Comparison of ENCODE assay signal across 17 cellular contexts in the genomic region with DNA sequence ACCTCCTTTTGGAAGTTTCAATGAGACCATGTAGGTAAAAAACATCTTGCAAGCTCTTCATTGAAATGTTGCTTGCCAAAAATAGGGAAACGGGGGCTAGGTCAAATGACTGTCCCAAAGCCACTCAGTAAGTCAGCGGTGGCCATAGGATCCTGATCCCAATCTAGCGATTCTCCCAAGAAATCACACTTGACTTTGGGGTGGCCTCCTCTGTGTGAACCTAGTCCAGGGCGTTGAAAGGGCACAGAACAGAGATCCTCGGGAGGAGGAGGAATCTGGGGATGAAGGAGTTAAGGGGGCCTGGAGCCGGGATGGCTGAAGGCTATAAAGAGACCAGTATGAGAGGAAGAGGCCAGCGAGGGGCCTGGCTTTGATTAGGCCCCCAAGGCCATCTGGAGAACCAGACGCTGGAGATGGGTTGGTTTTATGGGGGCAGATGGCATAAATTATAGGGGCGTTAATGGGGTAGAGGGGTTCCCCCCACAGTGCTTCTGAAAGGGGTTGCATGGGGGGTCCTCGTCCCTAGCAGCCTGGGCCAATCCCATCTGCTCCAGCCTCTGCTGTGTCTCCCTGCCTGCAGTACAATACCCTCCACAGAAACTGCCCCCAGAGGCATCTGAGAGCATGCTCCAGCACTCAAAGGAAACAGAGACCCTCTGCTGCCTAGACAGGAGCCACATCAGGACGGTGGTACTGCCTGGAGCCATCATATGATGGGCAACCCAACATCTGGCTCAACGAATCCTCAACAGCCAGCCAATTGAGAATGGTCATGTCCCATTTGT. TPM values are rescaled to one million over a fixed set of nuclear protein-coding genes. Genes with fewer than 3 reads are reported as not detected.
DNase-seq lines count a peak whose midpoint lies in the region; ATAC-seq, FAIRE-seq and TF ChIP-seq lines count a peak whose summit lies in the region.
"Had no signal": no experiment of that assay in that cellular context is flagged by ENCODE, and none has a peak within 500 bp of the region (broad histone marks: within the 10 kb centered on the region; RNA-seq: fewer than 3 reads in every experiment).

No MANE protein-coding gene starts in this region.

- TF ChIP-seq CTCF in SK-N-SH (IDR thresholded peaks at IDR 0.05) = no peak
- no peak for TF ChIP-seq CTCF in transverse colon (IDR thresholded peaks at IDR 0.05)

- no peak overlapping the region for H2AFZ ChIP-seq in SK-N-SH (ENCODE audit: low read depth)

- CTCF ChIA-PET in SK-N-SH (lab: Yijun Ruan, JAX) = interaction anchor here (0.7 to 12.7 kb wide), 17 partner anchors 9 to 161 kb away, joined by 3 to 400 read pairs (median 8); partner anchors contain the start of gene TRIM29

- peaks cover 25% of the 10 kb centered on the region; the same call in 1 of the 2 replicates for H3K27me3 ChIP-seq in SK-N-SH (ENCODE audit: insufficient read depth)
- H3K27me3 ChIP-seq in transverse colon = peaks cover 22% of the 10 kb centered on the region
- H3K27me3 ChIP-seq: right lobe of liver, uterus had no signal

- in situ Hi-C loops in G401 (cut with HindIII; ENCODE audit: low sequenced_read_pairs) (no loop called here), transverse colon (cut with MboI; ENCODE audit: low pct_ligation_motif_present in 1 of 4, low pct_unique_long_range_greater_than_20kb in 1 of 4, low sequenced_read_pairs in 3 of 4) (loop anchor here (5.0 to 10.0 kb wide), 5 partner anchors 52 to 129 kb away; no protein-coding TSS in a partner anchor)

- H3K9me2 ChIP-seq in SK-N-SH = no peaks in the 10 kb centered on the region

- H3K27ac ChIP-seq in SK-N-SH (ENCODE audit: low read depth in 2 of 2, low read length in 1 of 2) (no peak overlapping the region), transverse colon (no peak overlapping the region)
- H3K27ac ChIP-seq: colonic mucosa, right lobe of liver, SK-N-MC, uterus had no signal

- H3K36me3 ChIP-seq in SK-N-SH (replicated peaks in 1 of 2; ENCODE audit: control insufficient read depth in 1 of 2, insufficient read depth in 2 of 2, low read length in 1 of 2) = no peaks in the 10 kb centered on the region
- H3K36me3 ChIP-seq in transverse colon = no peaks in the 10 kb centered on the region
- H3K36me3 ChIP-seq: colonic mucosa, right lobe of liver, uterus had no signal

- no peaks in the 10 kb centered on the region for H3F3A ChIP-seq in SK-N-SH (replicated peaks; ENCODE audit: insufficient read depth)

- H3K9ac ChIP-seq in SK-N-SH = no peak overlapping the region

- FAIRE-seq in GM19239 (lab: Jason Lieb, UNC) = no peak

- POLR2A ChIA-PET in SK-N-SH (lab: Yijun Ruan, JAX) = no interaction called here

- DNase-seq in AG20443 (ENCODE audit: low spot score) (peak; percentile 5), CD1c-positive myeloid dendritic cell (ENCODE audit: extremely low spot score) (peak; percentile 5), SK-N-SH (peak; percentile 60), mucosa of gallbladder (ENCODE audit: low spot score) (peak; percentile 9), GM19239 (ENCODE audit: insufficient read length, low spot score) (no peak), G401 (ENCODE audit: low spot score) (no peak), transverse colon (no peak)
- DNase-seq: T-helper 17 cell had no signal

- H3K9me3 ChIP-seq in SK-N-SH = no peaks in the 10 kb centered on the region
- no peaks in the 10 kb centered on the region for H3K9me3 ChIP-seq in transverse colon
- H3K9me3 ChIP-seq: colonic mucosa, mucosa of descending colon, right lobe of liver, uterus had no signal

- TF ChIP-seq EP300 in SK-N-SH (IDR thresholded peaks at IDR 0.05; ENCODE audit: borderline replicate concordance in 1 of 2, low read depth in 1 of 2, low read length in 1 of 2) (peak in 1 of 2 experiments; percentile 65; a peak in 1 of 4 replicates), transverse colon (IDR thresholded peaks at IDR 0.05; ENCODE audit: low read depth) (no peak)

- TF ChIP-seq RAD21 in SK-N-SH (IDR thresholded peaks at IDR 0.05; ENCODE audit: low read length) = peak; percentile 14; the same call in 1 of the 2 replicates

- H4K20me1 ChIP-seq in SK-N-SH (ENCODE audit: insufficient read depth) = no peaks in the 10 kb centered on the region

- H3K4me1 ChIP-seq in SK-N-SH (ENCODE audit: control insufficient read depth in 1 of 2, insufficient read depth in 2 of 2, low read depth in 1 of 2, low read length in 1 of 2) = peaks cover 0 to 15% of the 10 kb centered on the region in 2 experiments; a peak in 1 of 4 replicates
- H3K4me1 ChIP-seq in transverse colon = peaks cover 6 to 22% (median 17%) of the 10 kb centered on the region in 4 donors
- H3K4me1 ChIP-seq: uterus had no signal

- 41% methylated on average over 9 of the region's 12 CpGs for WGBS in SK-N-SH (ENCODE audit: low lambda C conversion rate)
- 67 to 72% methylated on average over 3 to 11 of the region's 12 CpGs for WGBS in transverse colon (ENCODE audit: low coverage in 1 of 2), 2 donors

- no peaks in the 10 kb centered on the region for H3K79me2 ChIP-seq in SK-N-SH (ENCODE audit: insufficient read depth)

- intact Hi-C loops in transverse colon (cut with DNase I; ENCODE audit: low total_unique reads) = loop anchor here (2.0 to 5.0 kb wide), 2 partner anchors 58 to 129 kb away; no protein-coding TSS in a partner anchor

- no peak overlapping the region for H3K4me2 ChIP-seq in SK-N-SH

- no peak for TF ChIP-seq POLR2A in transverse colon (IDR thresholded peaks at IDR 0.05)

- ATAC-seq in GM21723 (IDR thresholded peaks at IDR 0.05; ENCODE audit: unreplicated experiment) = no peak

- H3K4me3 ChIP-seq in SK-N-SH (ENCODE audit: low read depth in 2 of 2, low read length in 1 of 2) (no peak overlapping the region), transverse colon (no peak overlapping the region)
- H3K4me3 ChIP-seq: colonic mucosa, lung, mucosa of descending colon, right lobe of liver, SK-N-MC, uterus had no signal

TF ChIP-seq in SK-N-SH, 30 proteins besides CTCF, POLR2A, EP300 and RAD21:
- TF ChIP-seq YY1 (IDR thresholded peaks at IDR 0.05; ENCODE audit: low read depth) (no peak), POLR2AphosphoS5 (IDR thresholded peaks at IDR 0.05; ENCODE audit: low read depth, low read length) (no peak), RCOR1 (IDR thresholded peaks at IDR 0.05; ENCODE audit: low read length) (0 out of 2 replicates have a peak, but pooled peaks have one; percentile 19)

RNA-seq across cellular contexts. Expression of gene TRIM29, which starts 35.2 kb away (rescaled TPM):
- polyA plus RNA-seq in SK-N-SH (2012; rRNA removed) = 0.03 TPM in 1 of 2 replicates, not detected in the other
- 0.03 TPM in 1 of 2 replicates, not detected in the other for polyA plus RNA-seq in SK-N-SH (2012; cell fraction: cytosol; rRNA removed)
- 0.05 TPM in 1 of 2 replicates, not detected in the other for polyA plus RNA-seq in SK-N-SH (2012; cell fraction: nucleus; rRNA removed)
- total RNA-seq in mucosa of gallbladder (13.5 TPM), transverse colon (1 to 10 TPM in 2 of 4 donors, under 1 TPM in 1, not detected in 1; 0.75 to 7.8 (median 4.4) TPM)
- total RNA-seq in G401 (2014; rRNA removed; shearing (Covaris generic)) = not detected in 2 replicates
- total RNA-seq: activated T-helper 1 cell treated with anti-CD3 and anti-CD28 coated beads, Interleukin-12 subunit alpha, Interleukin-12 subunit beta, Interleukin-2, Interleukin-4 antibody, amounts not matched to agents 30 ng/mL and 10 ng/mL and 1 ng/mL, durations not matched to agents 14 hours and 24 hours and 36 hours; CD4-positive, alpha-beta T cell; T-helper 17 cell had no signal

RNA-seq across cellular contexts. Expression of gene OAF, which starts 37.7 kb away (rescaled TPM):
- 27.6 and 28.0 TPM in 2 replicates for polyA plus RNA-seq in SK-N-SH (2012; rRNA removed)
- polyA plus RNA-seq in SK-N-SH (2012; cell fraction: cytosol; rRNA removed) = 13.8 and 20.5 TPM in 2 replicates
- 22.1 and 33.5 TPM in 2 replicates for polyA plus RNA-seq in SK-N-SH (2012; cell fraction: nucleus; rRNA removed)
- 123 TPM for total RNA-seq in mucosa of gallbladder
- 13.8 and 18.3 TPM in 2 replicates for total RNA-seq in G401 (2014; rRNA removed; shearing (Covaris generic))
- total RNA-seq in transverse colon = 100 to 1,000 TPM in 3 of 4 donors, 10 to 100 TPM in 1; 78.8 to 553 (median 287) TPM

Comparison
In these comparisons a context has a peak if more than half of its experiments do, and no peak if none do; other contexts are left out.
1. DNase-seq: peak in AG20443 (single experiment), CD1c-positive myeloid dendritic cell (single experiment), SK-N-SH (single experiment) and mucosa of gallbladder (single experiment); none in GM19239 (single experiment), G401 (single experiment) and transverse colon (single experiment).